12 cellular contexts compared by ENCODE assay signal in genomic region chr15:60134609-60135008, GRCh38.
A peak's percentile ranks its signal among the peaks of the same experiment; 100 is the strongest.
DNase-seq lines count a peak whose midpoint lies in the region; ATAC-seq, FAIRE-seq and TF ChIP-seq lines count a peak whose summit lies in the region.
"Had no signal": no experiment of that assay in that cellular context is flagged by ENCODE, and none has a peak within 500 bp of the region (broad histone marks: within the 10 kb centered on the region; RNA-seq: fewer than 3 reads in every experiment).

No MANE protein-coding gene starts in this region.

- in situ Hi-C loops in HepG2 (cut with HindIII; ENCODE audit: extremely low pct_ligation_motif_present, low pct_unique_long_range_greater_than_20kb) (no loop called here), mammary epithelial cell (cut with MboI; ENCODE audit: low sequenced_read_pairs in 2 of 2) (no loop called here)

- H3K9me3 ChIP-seq in right lobe of liver = no peaks in the 10 kb centered on the region
- no peaks in the 10 kb centered on the region for H3K9me3 ChIP-seq in HepG2 (ENCODE audit: low read length)
- H3K9me3 ChIP-seq in mammary epithelial cell (replicated peaks; ENCODE audit: insufficient read depth, low read length) = no peaks in the 10 kb centered on the region
- H3K9me3 ChIP-seq in upper lobe of right lung = no peaks in the 10 kb centered on the region
- H3K9me3 ChIP-seq: esophagus squamous epithelium had no signal

- FAIRE-seq in HepG2 (lab: Jason Lieb, UNC) = no peak

- H2AFZ ChIP-seq in HepG2 (ENCODE audit: low read length) (no peak overlapping the region), mammary epithelial cell (ENCODE audit: low read depth, low read length) (no peak overlapping the region)

- no peak overlapping the region for H3K27ac Mint-ChIP-seq in type B pancreatic cell
- H3K27ac Mint-ChIP-seq: CD8-positive, alpha-beta memory T cell had no signal

- CTCF ChIA-PET in HepG2 (lab: Yijun Ruan, JAX; ENCODE audit: low intra/inter-chr PET ratio, low total read pairs) (no interaction called here), mammary epithelial cell (lab: Charles Lee; ENCODE audit: low non-redundant PET) (interaction anchor here (0.7 kb wide), 1 partner anchor 192 kb away, joined by 3 read pairs; no protein-coding TSS in a partner anchor)

- intact Hi-C loops in right lobe of liver (cut with DNase I) = no loop called here
- intact Hi-C loops in HepG2 (cut with micrococcal nuclease; ENCODE audit: unreplicated experiment) = no loop called here
- intact Hi-C loops in mammary epithelial cell (cut with micrococcal nuclease) = loop anchor here (2.0 kb wide), 1 partner anchor 192 kb away; no protein-coding TSS in a partner anchor
- intact Hi-C loops in upper lobe of right lung (cut with DNase I) = no loop called here

- no peaks in the 10 kb centered on the region for H3K36me3 Mint-ChIP-seq in type B pancreatic cell
- H3K36me3 Mint-ChIP-seq: naive B cell had no signal

- TF ChIP-seq EP300 in HepG2 (IDR thresholded peaks at IDR 0.05; ENCODE audit: low read depth in 2 of 2, low read length in 2 of 2) (no peak), HepG2 (CRISPR knock-in tag; IDR thresholded peaks at IDR 0.05; ENCODE audit: borderline replicate concordance) (no peak)

- H4K20me1 ChIP-seq in HepG2 (ENCODE audit: insufficient read depth, low read length) (no peaks in the 10 kb centered on the region), mammary epithelial cell (ENCODE audit: insufficient read depth, low read length) (no peaks in the 10 kb centered on the region)

- H3K9me3 Mint-ChIP-seq in type B pancreatic cell = no peaks in the 10 kb centered on the region
- H3K9me3 Mint-ChIP-seq: CD8-positive, alpha-beta memory T cell; naive B cell had no signal

- no peak for TF ChIP-seq POLR2A in right lobe of liver (IDR thresholded peaks at IDR 0.05)
- TF ChIP-seq POLR2A in HepG2 (IDR thresholded peaks at IDR 0.05; ENCODE audit: insufficient read depth in 1 of 2, low read depth in 2 of 2, low read length in 2 of 2) = no peak

- POLR2A ChIA-PET in HepG2 (lab: Yijun Ruan, JAX) = no interaction called here

- no peak for TF ChIP-seq RAD21 in HepG2 (CRISPR knock-in tag; IDR thresholded peaks at IDR 0.05)

- ATAC-seq in right lobe of liver = peak in 1 of 4 donors; percentile 28
- ATAC-seq in HepG2 = no peak
- no peak for ATAC-seq in upper lobe of right lung
- no peak for ATAC-seq in GM18511 (IDR thresholded peaks at IDR 0.05; ENCODE audit: unreplicated experiment)

- DNase-seq in right lobe of liver (peak in 1 of 3 donors; percentile 21), HepG2 (ENCODE audit: low spot score) (no peak), LoVo (ENCODE audit: low spot score) (peak; percentile 12), mammary epithelial cell (no peak), upper lobe of right lung (no peak), type B pancreatic cell (ENCODE audit: extremely low spot score, unreplicated experiment) (no peak), NCI-H510A treated with DMSO at 0.1 percent for 48 hours (lab: John Stamatoyannopoulos, UW) (no peak)
- DNase-seq: CD8-positive, alpha-beta memory T cell; esophagus squamous epithelium; MV-4-11; naive B cell had no signal

- H3K9ac ChIP-seq in HepG2 (ENCODE audit: insufficient read depth, low read depth, low read length) (no peak overlapping the region), mammary epithelial cell (ENCODE audit: insufficient read depth, low read length) (no peak overlapping the region)

- 44% methylated on average over 1 of the region's 1 CpG for whole genome bisulfite sequencing in right lobe of liver (ENCODE audit: insufficient coverage, low coverage, low lambda C conversion rate, missing lambda C conversion rate)
- WGBS in HepG2 (ENCODE audit: low lambda C conversion rate) = 0% methylated on average over 1 of the region's 1 CpG
- WGBS in mammary epithelial cell (ENCODE audit: low coverage, missing lambda C conversion rate) = 33% methylated on average over 1 of the region's 1 CpG

- H3K36me3 ChIP-seq in right lobe of liver (no peaks in the 10 kb centered on the region), HepG2 (replicated peaks in 1 of 2; ENCODE audit: control insufficient read depth in 1 of 2, insufficient read depth in 2 of 2, low read length in 2 of 2) (no peaks in the 10 kb centered on the region), mammary epithelial cell (ENCODE audit: insufficient read depth, low read length) (no peaks in the 10 kb centered on the region), upper lobe of right lung (no peaks in the 10 kb centered on the region)
- H3K36me3 ChIP-seq: esophagus squamous epithelium had no signal

- H3K27me3 ChIP-seq in right lobe of liver (no peaks in the 10 kb centered on the region), HepG2 (ENCODE audit: control insufficient read depth in 1 of 2, insufficient read depth in 2 of 2, low read length in 2 of 2) (no peaks in the 10 kb centered on the region; a peak in 2 of 5 replicates), mammary epithelial cell (ENCODE audit: insufficient read depth, low read length) (no peaks in the 10 kb centered on the region), upper lobe of right lung (peaks cover 4% of the 10 kb centered on the region)

- H3K4me3 ChIP-seq in right lobe of liver (no peak overlapping the region), HepG2 (replicated peaks in 1 of 3; ENCODE audit: insufficient read depth in 1 of 3, low read depth in 2 of 3, low read length in 3 of 3) (no peak overlapping the region), mammary epithelial cell (replicated peaks in 1 of 3; ENCODE audit: insufficient read depth in 1 of 3, low read depth in 2 of 3, low read length in 3 of 3) (no peak overlapping the region), upper lobe of right lung (no peak overlapping the region)
- H3K4me3 ChIP-seq: esophagus squamous epithelium had no signal

- dilution Hi-C loops in mammary epithelial cell (cut with HindIII; ENCODE audit: low sequenced_read_pairs) = no loop called here

- no peaks in the 10 kb centered on the region for H3K4me1 ChIP-seq in right lobe of liver
- H3K4me1 ChIP-seq in HepG2 (ENCODE audit: insufficient read depth, low read length) = no peaks in the 10 kb centered on the region
- peaks cover 14% of the 10 kb centered on the region for H3K4me1 ChIP-seq in mammary epithelial cell (ENCODE audit: insufficient read depth, low read length)
- no peaks in the 10 kb centered on the region for H3K4me1 ChIP-seq in upper lobe of right lung
- H3K4me1 ChIP-seq: esophagus squamous epithelium had no signal

- H3K27ac ChIP-seq in right lobe of liver (no peak overlapping the region), HepG2 (ENCODE audit: extremely low read length, insufficient read depth, low read length) (no peak overlapping the region), mammary epithelial cell (ENCODE audit: insufficient read depth, low read depth, low read length) (no peak overlapping the region), upper lobe of right lung (no peak overlapping the region)
- H3K27ac ChIP-seq: esophagus squamous epithelium had no signal

- no peaks in the 10 kb centered on the region for H3K4me1 Mint-ChIP-seq in type B pancreatic cell (ENCODE audit: unreplicated experiment)
- H3K4me1 Mint-ChIP-seq: CD8-positive, alpha-beta memory T cell; naive B cell had no signal

- H3K4me2 ChIP-seq in HepG2 (ENCODE audit: low read depth, low read length) = no peak overlapping the region
- no peak overlapping the region for H3K4me2 ChIP-seq in mammary epithelial cell (ENCODE audit: insufficient read depth, low read depth, low read length)

- peaks cover 40% of the 10 kb centered on the region for H3K27me3 Mint-ChIP-seq in type B pancreatic cell

- H3K79me2 ChIP-seq in HepG2 (ENCODE audit: insufficient read depth, low read length) = no peaks in the 10 kb centered on the region
- H3K79me2 ChIP-seq in mammary epithelial cell (ENCODE audit: insufficient read depth, low read length) = no peaks in the 10 kb centered on the region

- no peak overlapping the region for H3K4me3 Mint-ChIP-seq in type B pancreatic cell
- H3K4me3 Mint-ChIP-seq: CD8-positive, alpha-beta memory T cell had no signal

- BruUV-seq in HepG2 (replicated peaks; lab: Mats Ljungman, UMichigan) (no TSS peak), mammary epithelial cell (replicated peaks; lab: Mats Ljungman, UMichigan) (no TSS peak)

- TF ChIP-seq CTCF in right lobe of liver (IDR thresholded peaks at IDR 0.05) = peak in 3 of 4 donors; percentile 11 to 37 (median 35)
- no peak for TF ChIP-seq CTCF in HepG2 (CRISPR knock-in tag; IDR thresholded peaks at IDR 0.05)
- TF ChIP-seq CTCF in mammary epithelial cell (conservative IDR thresholded peaks at IDR 0.05 in 1 of 2, IDR thresholded peaks at IDR 0.05 in 1 of 2; ENCODE audit: extremely low read depth in 1 of 2, insufficient read depth in 1 of 2, low read depth in 1 of 2, low read length in 2 of 2) = peak; percentile 28 to 62
- TF ChIP-seq CTCF in upper lobe of right lung (IDR thresholded peaks at IDR 0.05) = peak; percentile 13
- no peak for TF ChIP-seq CTCF in type B pancreatic cell (conservative IDR thresholded peaks at IDR 0.05)

TF ChIP-seq in HepG2, 621 proteins besides CTCF, POLR2A, EP300 and RAD21:
- TF ChIP-seq FOXK2 (IDR thresholded peaks at IDR 0.05) (no peak), ELF4 (CRISPR knock-in tag; IDR thresholded peaks at IDR 0.05; ENCODE audit: borderline replicate concordance) (no peak), ISX (CRISPR knock-in tag; conservative IDR thresholded peaks at IDR 0.05) (no peak), ZNF331 (CRISPR knock-in tag; IDR thresholded peaks at IDR 0.05) (no peak), ARNT (IDR thresholded peaks at IDR 0.05) (no peak)
TF ChIP-seq in HepG2: peak in this region for 0.

Comparison
In these comparisons a context has a peak if more than half of its experiments do, and no peak if none do; other contexts are left out.
1. CTCF ChIP-seq: peak in right lobe of liver (3 of 4), mammary epithelial cell (2 of 2) and upper lobe of right lung (single experiment); none in HepG2 (single experiment) and type B pancreatic cell (single experiment).